ENCODE assay signal across 8 cellular contexts in the genomic region with DNA sequence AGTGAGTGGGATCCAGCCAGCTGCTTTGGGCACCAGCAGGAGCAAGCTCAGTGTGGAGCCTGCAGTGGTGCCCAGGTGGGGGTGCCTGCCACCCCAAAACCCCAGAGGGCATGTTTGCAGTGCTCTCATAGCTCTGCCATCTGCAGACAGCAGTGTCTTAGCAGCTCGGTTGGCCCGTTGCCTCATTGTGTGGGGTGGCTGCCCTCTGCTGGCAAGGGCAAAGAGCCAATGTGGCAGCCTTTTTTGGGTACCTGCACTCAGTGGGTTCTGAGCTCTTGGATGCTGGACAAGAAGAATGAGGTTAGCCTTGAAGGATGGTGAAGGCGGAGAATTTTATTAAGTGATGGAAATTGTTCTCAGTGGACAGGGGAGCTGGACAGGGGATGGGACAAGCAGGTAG. TPM values are rescaled to one million over a fixed set of nuclear protein-coding genes. Genes with fewer than 3 reads are reported as not detected.
A peak's percentile ranks its signal among the peaks of the same experiment; 100 is the strongest.
DNase-seq lines count a peak whose midpoint lies in the region; ATAC-seq and TF ChIP-seq lines count a peak whose summit lies in the region.

No MANE protein-coding gene starts in this region.

- no peak overlapping the region for H3K4me3 ChIP-seq in MG63
- no peak overlapping the region for H3K4me3 ChIP-seq in astrocyte of the cerebellum (ENCODE audit: low read depth, low read length)

- in situ Hi-C loops in astrocyte of the cerebellum (cut with HindIII; ENCODE audit: low sequenced_read_pairs): no loop called here

- TF ChIP-seq CTCF in astrocyte of the cerebellum (IDR thresholded peaks at IDR 0.05; ENCODE audit: low read depth, low read length, missing control alignments): peak; percentile 18

- intact Hi-C loops in left colon (cut with DNase I, micrococcal nuclease): loop anchor here (2.0 to 10.0 kb wide), 2 partner anchors 77 to 79 kb away; no protein-coding TSS in a partner anchor

- H3K27me3 ChIP-seq in MG63: peaks cover 28% of the 10 kb centered on the region; the same call in 1 of the 2 replicates

- no peaks in the 10 kb centered on the region for H3K9me3 ChIP-seq in MG63

- H3K36me3 ChIP-seq in MG63: no peaks in the 10 kb centered on the region

- DNase-seq in AML-193 (lab: John Stamatoyannopoulos, UW): peak; percentile 58 to 68
- peak; percentile 39 for DNase-seq in MG63
- peak; percentile 35 for DNase-seq in T-helper 22 cell (ENCODE audit: low read depth)
- no peak for DNase-seq in astrocyte of the cerebellum (ENCODE audit: low read depth)
- peak in 1 of 2 donors; percentile 63 for DNase-seq in left colon
- peak; percentile 44 to 56 for DNase-seq in stimulated activated CD8-positive, alpha-beta memory T cell treated with anti-CD3 and anti-CD28 coated beads, Interleukin-2, amount 100 ng/mL, for 1 hour (ENCODE audit: low read depth in 2 of 2)

- ATAC-seq in GM19351 (IDR thresholded peaks at IDR 0.05; ENCODE audit: unreplicated experiment) (peak; percentile 59), left colon (peak; percentile 66), HG03521 (IDR thresholded peaks at IDR 0.05; ENCODE audit: unreplicated experiment) (no peak)

RNA-seq across cellular contexts. Expression of gene NEUROD4, which starts 52.3 kb away (rescaled TPM):
- total RNA-seq in MG63 (2014; rRNA removed; shearing (Covaris generic); ENCODE audit: low replicate concordance): not detected in 2 replicates
- not detected for total RNA-seq in left colon

RNA-seq across cellular contexts. Expression of gene OR9K2, which starts 54.1 kb away (rescaled TPM):
- not detected in 2 replicates for total RNA-seq in MG63 (2014; rRNA removed; shearing (Covaris generic); ENCODE audit: low replicate concordance)
- not detected for total RNA-seq in left colon
